Comparison of ENCODE assay signal across 16 cellular contexts in genomic region chr1:42340898-42341297, GRCh38. TPM values are rescaled to one million over a fixed set of nuclear protein-coding genes. Genes with fewer than 3 reads are reported as not detected.
DNase-seq lines count a peak whose midpoint lies in the region; ATAC-seq and TF ChIP-seq lines count a peak whose summit lies in the region.
"Had no signal": no experiment of that assay in that cellular context is flagged by ENCODE, and none has a peak within 500 bp of the region (broad histone marks: within the 10 kb centered on the region; RNA-seq: fewer than 3 reads in every experiment).

No MANE protein-coding gene starts in this region.

- H3K27me3 Mint-ChIP-seq in T-helper 17 cell (peaks cover 9% of the 10 kb centered on the region), progenitor cell of endocrine pancreas (no peaks in the 10 kb centered on the region)
- H3K27me3 Mint-ChIP-seq: CD4-positive, alpha-beta T cell had no signal

- H3K4me3 Mint-ChIP-seq in T-helper 17 cell (no peak overlapping the region), progenitor cell of endocrine pancreas (ENCODE audit: low read depth) (no peak overlapping the region)
- H3K4me3 Mint-ChIP-seq: CD4-positive, alpha-beta T cell; stimulated activated naive CD8-positive, alpha-beta T cell treated with anti-CD3 and anti-CD28 coated beads, Interleukin-15, amount 100 ng/mL, for 72 hours; T-helper 2 cell treated with Interferon-gamma antibody and Interleukin-4, amounts not matched to agents 5 μg/mL and 100 μg/mL, for 36 hours had no signal

- H3K27ac Mint-ChIP-seq in T-helper 17 cell = peak overlapping the region; percentile 21
- peak overlapping the region; percentile 65 for H3K27ac Mint-ChIP-seq in progenitor cell of endocrine pancreas
- H3K27ac Mint-ChIP-seq: CD4-positive, alpha-beta T cell; T-helper 2 cell treated with Interferon-gamma antibody and Interleukin-4, amounts not matched to agents 5 μg/mL and 100 μg/mL, for 36 hours had no signal

- H3K36me3 Mint-ChIP-seq in T-helper 17 cell (ENCODE audit: low read depth) = no peaks in the 10 kb centered on the region
- H3K36me3 Mint-ChIP-seq in progenitor cell of endocrine pancreas (ENCODE audit: insufficient read depth) = no peaks in the 10 kb centered on the region

- H3K9me3 ChIP-seq in T-helper 17 cell (ENCODE audit: control insufficient read depth, low read length, poor library complexity, severe bottlenecking) = no peaks in the 10 kb centered on the region
- H3K9me3 ChIP-seq: gastrocnemius medialis, neutrophil had no signal

- DNase-seq in NCI-H1092 treated with DMSO at 0.1 percent for 48 hours (lab: John Stamatoyannopoulos, UW) (peak; percentile 97), NCI-H2107 treated with DMSO at 0.1 percent for 48 hours (lab: John Stamatoyannopoulos, UW; ENCODE audit: unreplicated experiment) (peak; percentile 93), T-helper 17 cell (no peak), progenitor cell of endocrine pancreas (ENCODE audit: low spot score, unreplicated experiment) (no peak)
- no peak for DNase-seq in activated T-cell treated with anti-CD3 and anti-CD28 coated beads, Interleukin-2, amount 50 U/mL, for 1 hour
- DNase-seq: activated effector memory CD4-positive, alpha-beta T cell treated with anti-CD3 and anti-CD28 coated beads, Interleukin-2, amount 50 U/mL, for 16 hours; CD4-positive, alpha-beta T cell; effector CD4-positive, alpha-beta T cell; gastrocnemius medialis; NCI-H524; stimulated activated naive CD8-positive, alpha-beta T cell treated with anti-CD3 and anti-CD28 coated beads, Interleukin-15, amount 100 ng/mL, for 72 hours had no signal

- no peak for ATAC-seq in T-helper 17 cell
- ATAC-seq in HG03095 (IDR thresholded peaks at IDR 0.05; ENCODE audit: unreplicated experiment) = no peak
- ATAC-seq in GM18519 (IDR thresholded peaks at IDR 0.05; ENCODE audit: low FRiP score, unreplicated experiment) = no peak
- ATAC-seq: gastrocnemius medialis; K562; stimulated activated naive CD8-positive, alpha-beta T cell treated with anti-CD3 and anti-CD28 coated beads, Interleukin-15, amount 100 ng/mL, for 72 hours had no signal

- H3K9me3 Mint-ChIP-seq in progenitor cell of endocrine pancreas (ENCODE audit: low read depth) = no peaks in the 10 kb centered on the region
- H3K9me3 Mint-ChIP-seq: CD4-positive, alpha-beta T cell; stimulated activated naive CD8-positive, alpha-beta T cell treated with anti-CD3 and anti-CD28 coated beads, Interleukin-15, amount 100 ng/mL, for 72 hours; T-helper 2 cell treated with Interferon-gamma antibody and Interleukin-4, amounts not matched to agents 5 μg/mL and 100 μg/mL, for 36 hours had no signal

- H3K4me1 Mint-ChIP-seq in T-helper 17 cell (peaks cover 11% of the 10 kb centered on the region), progenitor cell of endocrine pancreas (ENCODE audit: low read depth) (peaks cover 43% of the 10 kb centered on the region)

- no peak for TF ChIP-seq CTCF in progenitor cell of endocrine pancreas (IDR thresholded peaks at IDR 0.05; ENCODE audit: unreplicated experiment)

RNA-seq across cellular contexts. Expression of gene FOXJ3, which starts 5.9 kb away (rescaled TPM):
- total RNA-seq in T-helper 17 cell (10 to 100 TPM; 89.1 to 93.5 TPM), progenitor cell of endocrine pancreas (63.0 and 64.4 TPM in 2 replicates)

RNA-seq across cellular contexts. Expression of gene RIMKLA, which starts 39.7 kb away (rescaled TPM):
- total RNA-seq in T-helper 17 cell = under 1 TPM; 0.07 to 0.23 TPM
- total RNA-seq in progenitor cell of endocrine pancreas = 3.5 and 3.9 TPM in 2 replicates

Comparison
In these comparisons a context has a peak if more than half of its experiments do, and no peak if none do; other contexts are left out.
1. DNase-seq: peak in NCI-H1092 treated with DMSO at 0.1 percent for 48 hours (single experiment) and NCI-H2107 treated with DMSO at 0.1 percent for 48 hours (single experiment); none in T-helper 17 cell (0 of 3), progenitor cell of endocrine pancreas (single experiment) and activated T-cell treated with anti-CD3 and anti-CD28 coated beads, Interleukin-2, amount 50 U/mL, for 1 hour (single experiment).